11 cellular contexts compared by ENCODE assay signal in genomic region chr11:4041731-4042391, GRCh38.
"Had no signal": no experiment of that assay in that cellular context is flagged by ENCODE, and none has a peak within 500 bp of the region (broad histone marks: within the 10 kb centered on the region; RNA-seq: fewer than 3 reads in every experiment).

No MANE protein-coding gene starts in this region.

- H3K36me3 ChIP-seq: adrenal gland, brain microvascular endothelial cell, esophagus muscularis mucosa, heart right ventricle, pancreas, tibial artery, WERI-Rb-1 had no signal

- H3K4me3 ChIP-seq: adrenal gland, esophagus muscularis mucosa, heart right ventricle, pancreas, tibial artery had no signal

- ATAC-seq: heart right ventricle, left lobe of liver, pancreas had no signal

- H3K9me3 ChIP-seq: adrenal gland, esophagus muscularis mucosa, pancreas, tibial artery had no signal

- DNase-seq: activated CD4-positive, alpha-beta T cell treated with anti-CD3 and anti-CD28 coated beads for 4 hours; activated naive CD4-positive, alpha-beta T cell treated with anti-CD3 and anti-CD28 coated beads for 36 hours; adrenal gland; brain microvascular endothelial cell; heart right ventricle; mammary epithelial cell; pancreas; tibial artery; WERI-Rb-1 had no signal

- H3K27ac ChIP-seq: adrenal gland, brain microvascular endothelial cell, esophagus muscularis mucosa, heart right ventricle, pancreas, tibial artery, WERI-Rb-1 had no signal

- H3K27ac Mint-ChIP-seq: activated naive CD4-positive, alpha-beta T cell treated with anti-CD3 and anti-CD28 coated beads for 36 hours had no signal

- H3K4me3 Mint-ChIP-seq: activated naive CD4-positive, alpha-beta T cell treated with anti-CD3 and anti-CD28 coated beads for 36 hours had no signal

- H3K27me3 ChIP-seq: adrenal gland, brain microvascular endothelial cell, esophagus muscularis mucosa, heart right ventricle, pancreas, tibial artery had no signal

- H3K9me3 Mint-ChIP-seq: activated naive CD4-positive, alpha-beta T cell treated with anti-CD3 and anti-CD28 coated beads for 36 hours had no signal
